In the genomic region with DNA sequence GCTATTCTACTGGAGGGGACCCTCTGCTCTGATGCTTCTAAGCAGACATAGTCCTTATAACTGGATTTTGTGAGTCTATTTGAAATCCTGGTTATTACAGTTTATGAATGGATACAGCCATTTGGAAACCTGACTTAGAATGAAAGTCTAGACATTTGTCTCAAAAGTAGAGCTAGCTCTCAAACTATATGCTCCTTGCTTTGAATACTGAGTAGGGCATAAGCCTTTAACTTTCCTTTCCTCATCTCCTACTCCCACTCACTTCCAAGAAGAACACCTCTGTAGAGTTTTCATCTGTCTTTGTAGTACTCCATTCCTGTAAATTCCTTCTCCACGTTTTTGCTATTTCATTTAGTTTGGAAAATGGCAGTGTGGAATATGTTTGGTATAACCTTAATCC, we compare ENCODE assay signal across 19 cellular contexts. TPM values are rescaled to one million over a fixed set of nuclear protein-coding genes. Genes with fewer than 3 reads are reported as not detected.
DNase-seq lines count a peak whose midpoint lies in the region; ATAC-seq, FAIRE-seq and TF ChIP-seq lines count a peak whose summit lies in the region.
"Had no signal": no experiment of that assay in that cellular context is flagged by ENCODE, and none has a peak within 500 bp of the region (broad histone marks: within the 10 kb centered on the region; RNA-seq: fewer than 3 reads in every experiment).

No MANE protein-coding gene starts in this region.

- peaks cover 23% of the 10 kb centered on the region for H3K4me1 ChIP-seq in HepG2 (ENCODE audit: insufficient read depth, low read length)
- peaks cover 0 to 14% (median 1%) of the 10 kb centered on the region in 4 donors for H3K4me1 ChIP-seq in right lobe of liver
- no peaks in the 10 kb centered on the region for H3K4me1 ChIP-seq in fibroblast of lung (ENCODE audit: control insufficient read depth, extremely low read depth, insufficient read depth, low read length)
- H3K4me1 ChIP-seq: foreskin keratinocyte had no signal

- no peak overlapping the region for H3K27ac ChIP-seq in HepG2 (ENCODE audit: extremely low read length, insufficient read depth, low read length)
- no peak overlapping the region for H3K27ac ChIP-seq in right lobe of liver
- H3K27ac ChIP-seq in fibroblast of lung (ENCODE audit: insufficient read depth, low read length) = no peak overlapping the region
- H3K27ac ChIP-seq: foreskin keratinocyte, left lung, sigmoid colon, uterus had no signal

- in situ Hi-C loops in HepG2 (cut with HindIII; ENCODE audit: extremely low pct_ligation_motif_present, low pct_unique_long_range_greater_than_20kb) (no loop called here), SK-MEL-5 (cut with HindIII; ENCODE audit: low pct_unique_long_range_greater_than_20kb, low sequenced_read_pairs) (no loop called here)

- H3K79me2 ChIP-seq in HepG2 (ENCODE audit: insufficient read depth, low read length) (no peaks in the 10 kb centered on the region), fibroblast of lung (ENCODE audit: control insufficient read depth, insufficient read depth, low read length) (no peaks in the 10 kb centered on the region)

- TF ChIP-seq POLR2A in HepG2 (IDR thresholded peaks at IDR 0.05; ENCODE audit: insufficient read depth in 1 of 2, low read depth in 2 of 2, low read length in 2 of 2) (no peak), right lobe of liver (IDR thresholded peaks at IDR 0.05) (no peak)

- POLR2A ChIA-PET in HepG2 (lab: Yijun Ruan, JAX) = no interaction called here
- POLR2A ChIA-PET in GM10248 (lab: Yijun Ruan, JAX) = no interaction called here

- TF ChIP-seq CTCF in HepG2 (CRISPR knock-in tag; IDR thresholded peaks at IDR 0.05) = no peak
- no peak for TF ChIP-seq CTCF in right lobe of liver (IDR thresholded peaks at IDR 0.05)
- TF ChIP-seq CTCF in fibroblast of lung (conservative IDR thresholded peaks at IDR 0.05 in 1 of 2, IDR thresholded peaks at IDR 0.05 in 1 of 2; ENCODE audit: low read depth in 1 of 2, low read length in 2 of 2) = no peak
- no peak for TF ChIP-seq CTCF in GM10248 (IDR thresholded peaks at IDR 0.05; ENCODE audit: control extremely low read depth, extremely low read depth, low read depth, missing control alignments)

- H2AFZ ChIP-seq in HepG2 (ENCODE audit: low read length) (no peak overlapping the region), fibroblast of lung (ENCODE audit: low read length) (no peak overlapping the region)

- 2% methylated on average over 1 of the region's 1 CpG for whole genome bisulfite sequencing in HepG2 (ENCODE audit: low lambda C conversion rate)
- 14% methylated on average over 1 of the region's 1 CpG for WGBS in right lobe of liver (ENCODE audit: insufficient coverage, low coverage, low lambda C conversion rate, missing lambda C conversion rate)

- H3K4me2 ChIP-seq in HepG2 (ENCODE audit: low read depth, low read length) = no peak overlapping the region
- no peak overlapping the region for H3K4me2 ChIP-seq in fibroblast of lung (ENCODE audit: extremely low read depth, insufficient read depth, low read length)

- no peak for FAIRE-seq in HepG2 (lab: Jason Lieb, UNC)
- FAIRE-seq: GM12892 had no signal

- H3K36me3 ChIP-seq in HepG2 (replicated peaks in 1 of 2; ENCODE audit: control insufficient read depth in 1 of 2, insufficient read depth in 2 of 2, low read length in 2 of 2) (no peaks in the 10 kb centered on the region), right lobe of liver (no peaks in the 10 kb centered on the region), fibroblast of lung (ENCODE audit: control insufficient read depth, insufficient read depth, low read length) (no peaks in the 10 kb centered on the region)
- H3K36me3 ChIP-seq: left lung, sigmoid colon, uterus had no signal

- no peaks in the 10 kb centered on the region for H3K9me3 ChIP-seq in HepG2 (ENCODE audit: low read length)
- no peaks in the 10 kb centered on the region for H3K9me3 ChIP-seq in right lobe of liver
- no peaks in the 10 kb centered on the region for H3K9me3 ChIP-seq in fibroblast of lung (ENCODE audit: control insufficient read depth, insufficient read depth, low read depth, low read length)
- H3K9me3 ChIP-seq: left lung, sigmoid colon, uterus had no signal

- no peaks in the 10 kb centered on the region for H4K20me1 ChIP-seq in HepG2 (ENCODE audit: insufficient read depth, low read length)
- no peaks in the 10 kb centered on the region for H4K20me1 ChIP-seq in fibroblast of lung (ENCODE audit: control insufficient read depth, extremely low read depth, insufficient read depth, low read length)

- no peak for TF ChIP-seq RAD21 in HepG2 (CRISPR knock-in tag; IDR thresholded peaks at IDR 0.05)

- CTCF ChIA-PET in HepG2 (lab: Yijun Ruan, JAX; ENCODE audit: low intra/inter-chr PET ratio, low total read pairs) (no interaction called here), GM10248 (lab: Yijun Ruan, JAX) (interaction anchor here (0.8 to 1.4 kb wide), 2 partner anchors 10 to 41 kb away, joined by 3 read pairs; no protein-coding TSS in a partner anchor)

- no TSS peak for BruUV-seq in HepG2 (replicated peaks; lab: Mats Ljungman, UMichigan)

- H3K9ac ChIP-seq in HepG2 (ENCODE audit: insufficient read depth, low read depth, low read length) (no peak overlapping the region), fibroblast of lung (ENCODE audit: insufficient read depth, low read length) (no peak overlapping the region)

- ATAC-seq in HepG2 = no peak
- no peak for ATAC-seq in right lobe of liver
- ATAC-seq in HG03196 (IDR thresholded peaks at IDR 0.05; ENCODE audit: unreplicated experiment) = no peak
- ATAC-seq: activated CD4-positive, CD25-positive, alpha-beta regulatory T cell treated with anti-CD3 and anti-CD28 coated beads, Interleukin-2, amount 50 U/mL, for 24 hours; foreskin keratinocyte; left lung had no signal

- H3K4me3 ChIP-seq in HepG2 (replicated peaks in 1 of 3; ENCODE audit: insufficient read depth in 1 of 3, low read depth in 2 of 3, low read length in 3 of 3) = no peak overlapping the region
- no peak overlapping the region for H3K4me3 ChIP-seq in right lobe of liver
- H3K4me3 ChIP-seq in fibroblast of lung (replicated peaks in 1 of 4; ENCODE audit: control extremely low read depth in 1 of 4, insufficient read depth in 1 of 4, low read depth in 3 of 4, low read length in 4 of 4) = no peak overlapping the region
- H3K4me3 ChIP-seq: left lung, sigmoid colon, uterus had no signal

- DNase-seq in HepG2 (ENCODE audit: low spot score) (no peak), right lobe of liver (no peak), SK-MEL-5 (ENCODE audit: low read depth, low spot score) (peak; percentile 57), fibroblast of lung (ENCODE audit: low read depth in 2 of 2) (peak; percentile 40 to 46), GM10248 (ENCODE audit: extremely low spot score) (no peak), nucleus accumbens (lab: John Stamatoyannopoulos, UW) (no peak), NCI-H524 treated with DMSO at 0.1 percent for 48 hours (lab: John Stamatoyannopoulos, UW) (no peak)
- DNase-seq: cerebellar nuclear complex; GF-D8; left lung; NCI-H1436 treated with DMSO at 0.1 percent for 48 hours; SHP77 treated with DMSO at 0.1 percent for 48 hours; sigmoid colon; stimulated activated CD4-positive, alpha-beta T cell treated with anti-CD3 and anti-CD28 coated beads, Interleukin-1b, Interleukin-23, amount 100 ng/mL, for 48 hours; uterus had no signal

- intact Hi-C loops in HepG2 (cut with micrococcal nuclease; ENCODE audit: unreplicated experiment) = no loop called here
- intact Hi-C loops in right lobe of liver (cut with DNase I) = no loop called here

- H3K27me3 ChIP-seq in HepG2 (ENCODE audit: control insufficient read depth in 1 of 2, insufficient read depth in 2 of 2, low read length in 2 of 2) = no peaks in the 10 kb centered on the region
- H3K27me3 ChIP-seq in right lobe of liver = no peaks in the 10 kb centered on the region
- H3K27me3 ChIP-seq in fibroblast of lung (ENCODE audit: control insufficient read depth, insufficient read depth, low read length) = no peaks in the 10 kb centered on the region
- H3K27me3 ChIP-seq: foreskin keratinocyte, left lung, sigmoid colon, uterus had no signal

- TF ChIP-seq EP300 in HepG2 (IDR thresholded peaks at IDR 0.05; ENCODE audit: low read depth in 2 of 2, low read length in 2 of 2) (no peak), HepG2 (CRISPR knock-in tag; IDR thresholded peaks at IDR 0.05; ENCODE audit: borderline replicate concordance) (no peak)

RNA-seq across cellular contexts. Expression of a gene that starts 9.0 kb away (rescaled TPM):
- 11.9 and 18.4 TPM in 2 replicates for total RNA-seq in HepG2 (2016; rRNA removed; fragmentation: Illumina TruSeq; extraction: Trizol)
- total RNA-seq in HepG2 (2016; cell fraction: cytosol; rRNA removed; fragmentation: Illumina TruSeq; extraction: Trizol; ENCODE audit: low read depth) = 4.1 and 5.0 TPM in 2 replicates
- total RNA-seq in HepG2 (2016; cell fraction: insoluble cytoplasmic fraction; rRNA removed; fragmentation: Illumina TruSeq; extraction: Trizol) = 10.4 and 13.8 TPM in 2 replicates
- 10.6 and 11.3 TPM in 2 replicates for total RNA-seq in HepG2 (2016; cell fraction: membrane; rRNA removed; fragmentation: Illumina TruSeq; extraction: Trizol)
- 20.9 and 30.6 TPM in 2 replicates for total RNA-seq in HepG2 (2016; cell fraction: nucleus; rRNA removed; fragmentation: Illumina TruSeq; extraction: Trizol)
- 12.3 and 15.9 TPM in 2 replicates for polyA plus RNA-seq in HepG2 (2011; rRNA removed)
- polyA plus RNA-seq in HepG2 (2011; cell fraction: cytosol; rRNA removed) = 6.7 and 7.1 TPM in 2 replicates
- 34.6 and 44.4 TPM in 2 replicates for polyA plus RNA-seq in HepG2 (2011; cell fraction: nucleus; rRNA removed)
- polyA plus RNA-seq in HepG2 (2012) = 22.4 and 26.3 TPM in 2 replicates
- 0.76 and 0.82 TPM in 2 replicates for polyA plus RNA-seq in HepG2 (2016; cell fraction: cytosol; fragmentation: Illumina TruSeq; extraction: Trizol; ENCODE audit: low read depth)
- 19.7 and 29.5 TPM in 2 replicates for polyA plus RNA-seq in HepG2 (2016; cell fraction: insoluble cytoplasmic fraction; fragmentation: Illumina TruSeq; extraction: Trizol; ENCODE audit: low read depth)
- 1.7 and 2.3 TPM in 2 replicates for polyA plus RNA-seq in HepG2 (2016; cell fraction: membrane; fragmentation: Illumina TruSeq; extraction: Trizol; ENCODE audit: low read depth)
- polyA plus RNA-seq in HepG2 (2016; cell fraction: nucleus; fragmentation: Illumina TruSeq; extraction: Trizol; ENCODE audit: insufficient read depth, low read depth) = 63.3 and 66.4 TPM in 2 replicates
- polyA minus RNA-seq in HepG2 (2011; rRNA and poly(A)+ RNA removed; ENCODE audit: low replicate concordance) = 17.9 and 25.6 TPM in 2 replicates
- polyA minus RNA-seq in HepG2 (2011; cell fraction: cytosol; rRNA and poly(A)+ RNA removed) = 22.4 and 28.0 TPM in 2 replicates
- 25.2 and 31.6 TPM in 2 replicates for polyA minus RNA-seq in HepG2 (2011; cell fraction: nucleus; rRNA and poly(A)+ RNA removed)
- total RNA-seq in right lobe of liver = 10 to 100 TPM; 22.2 to 36.4 (median 29.4) TPM
- total RNA-seq in SK-MEL-5 (2014; rRNA removed; shearing (Covaris generic)) = 11.1 and 11.2 TPM in 2 replicates
- polyA plus RNA-seq in SK-MEL-5 (2015; cell fraction: cytosol; rRNA removed) = 39.6 and 47.4 TPM in 2 replicates
- 26.5 and 30.0 TPM in 2 replicates for polyA plus RNA-seq in SK-MEL-5 (2015; cell fraction: nucleus; rRNA removed)
- total RNA-seq in fibroblast of lung = 10.3 and 16.0 TPM in 2 replicates
- polyA plus RNA-seq in fibroblast of lung = 12.9 and 18.0 TPM in 2 replicates
- 24.5 and 29.0 TPM in 2 replicates for polyA plus RNA-seq in fibroblast of lung (2012)
- 97.0 and 130 TPM in 2 replicates for polyA minus RNA-seq in fibroblast of lung (ENCODE audit: low replicate concordance)

Comparison
In these comparisons a context has a peak if more than half of its experiments do, and no peak if none do; other contexts are left out.
1. DNase-seq: peak in SK-MEL-5 (single experiment) and fibroblast of lung (2 of 2); none in HepG2 (single experiment), right lobe of liver (0 of 3), GM10248 (single experiment), nucleus accumbens (0 of 56) and NCI-H524 treated with DMSO at 0.1 percent for 48 hours (single experiment).